Comparison of ENCODE assay signal across 8 cellular contexts in genomic region chr2:201116115-201116958, GRCh38. TPM values are rescaled to one million over a fixed set of nuclear protein-coding genes. Genes with fewer than 3 reads are reported as not detected.
DNase-seq lines count a peak whose midpoint lies in the region; ATAC-seq and TF ChIP-seq lines count a peak whose summit lies in the region.

Gene CFLAR (plus strand): TSS chr2:201116164. CDS start chr2:201129866, 13,702 bp downstream.

- no peaks in the 10 kb centered on the region for H3K9me2 ChIP-seq in SK-N-SH

- 2% methylated on average over 23 of the region's 75 CpGs for WGBS in SK-N-SH (ENCODE audit: low lambda C conversion rate)

- H3K4me3 ChIP-seq in SK-N-SH (ENCODE audit: low read depth in 2 of 2, low read length in 1 of 2) = peak within 1 kb of the TSS; percentile 70 to 86
- H3K4me3 ChIP-seq in osteoblast (ENCODE audit: insufficient read depth, low read length) = peak within 1 kb of the TSS; percentile 90
- peak within 1 kb of the TSS; percentile 97 for H3K4me3 ChIP-seq in thoracic aorta

- H3K36me3 ChIP-seq in SK-N-SH (replicated peaks in 1 of 2; ENCODE audit: control insufficient read depth in 1 of 2, insufficient read depth in 2 of 2, low read length in 1 of 2) (no peaks in the 10 kb centered on the region), osteoblast (ENCODE audit: insufficient read depth, low read length) (no peaks in the 10 kb centered on the region), thoracic aorta (no peaks in the 10 kb centered on the region)

- peak within 1 kb of the TSS; percentile 97 for H3K9ac ChIP-seq in SK-N-SH

- POLR2A ChIA-PET in SK-N-SH (lab: Yijun Ruan, JAX) = interaction anchor here (0.6 to 1.6 kb wide), 4 partner anchors 12 to 253 kb away, joined by 3 to 4 read pairs (median 3); no protein-coding TSS in a partner anchor

- peak; percentile 87 for DNase-seq in EH (ENCODE audit: low read depth)
- peak; percentile 85 for DNase-seq in LHCN-M2 (ENCODE audit: low read depth)
- DNase-seq in SK-N-SH = peak; percentile 84
- peak; percentile 67 for DNase-seq in activated naive CD4-positive, alpha-beta T cell treated with anti-CD3 and anti-CD28 coated beads, Interleukin-2, amount 50 U/mL, for 16 hours
- peak; percentile 69 for DNase-seq in globus pallidus (ENCODE audit: low spot score)
- peak; percentile 90 for DNase-seq in osteoblast (ENCODE audit: insufficient read length, low spot score, missing footprints)
- peak; percentile 46 for DNase-seq in thoracic aorta (ENCODE audit: low spot score)

- peak within 1 kb of the TSS; percentile 97 for H3K4me2 ChIP-seq in SK-N-SH
- peak within 1 kb of the TSS; percentile 97 for H3K4me2 ChIP-seq in osteoblast (ENCODE audit: insufficient read depth, low read length)

- TF ChIP-seq EP300 in SK-N-SH (IDR thresholded peaks at IDR 0.05; ENCODE audit: borderline replicate concordance in 1 of 2, low read depth in 1 of 2, low read length in 1 of 2) = no peak

- CTCF ChIA-PET in SK-N-SH (lab: Yijun Ruan, JAX) = interaction anchor here (0.7 to 2.7 kb wide), 8 partner anchors 10 to 211 kb away, joined by 3 to 16 read pairs (median 4); no protein-coding TSS in a partner anchor

- H3K27me3 ChIP-seq in SK-N-SH (ENCODE audit: insufficient read depth) (no peaks in the 10 kb centered on the region), osteoblast (ENCODE audit: insufficient read depth, low read length) (no peaks in the 10 kb centered on the region), thoracic aorta (replicated peaks; ENCODE audit: insufficient read depth) (no peaks in the 10 kb centered on the region)

- TF ChIP-seq CTCF in SK-N-SH (IDR thresholded peaks at IDR 0.05) = no peak
- no peak for TF ChIP-seq CTCF in osteoblast (IDR thresholded peaks at IDR 0.05; ENCODE audit: extremely low read depth, low read depth, low read length)
- TF ChIP-seq CTCF in thoracic aorta (IDR thresholded peaks at IDR 0.05) = no peak

- H4K20me1 ChIP-seq in SK-N-SH (ENCODE audit: insufficient read depth) (no peaks in the 10 kb centered on the region), osteoblast (ENCODE audit: insufficient read depth, low read length) (no peaks in the 10 kb centered on the region)

- H3K4me1 ChIP-seq in SK-N-SH (ENCODE audit: control insufficient read depth in 1 of 2, insufficient read depth in 2 of 2, low read depth in 1 of 2, low read length in 1 of 2) (peaks cover 0 to 19% of the 10 kb centered on the region in 2 experiments; a peak in 3 of 4 replicates), osteoblast (ENCODE audit: insufficient read depth, low read length) (peaks cover 35% of the 10 kb centered on the region), thoracic aorta (ENCODE audit: control insufficient read depth in 1 of 2, low read depth in 2 of 2) (peaks cover 18 to 38% of the 10 kb centered on the region in 2 donors)

- no peaks in the 10 kb centered on the region for H3K9me3 ChIP-seq in SK-N-SH
- H3K9me3 ChIP-seq in osteoblast (ENCODE audit: low read depth, low read length) = no peaks in the 10 kb centered on the region
- H3K9me3 ChIP-seq in thoracic aorta = no peaks in the 10 kb centered on the region

- H3F3A ChIP-seq in SK-N-SH (replicated peaks; ENCODE audit: insufficient read depth) = peaks cover 9% of the 10 kb centered on the region

- H3K79me2 ChIP-seq in SK-N-SH (ENCODE audit: insufficient read depth) (peaks cover 64% of the 10 kb centered on the region), osteoblast (ENCODE audit: insufficient read depth, low read length) (peaks cover 41% of the 10 kb centered on the region)

- peak within 1 kb of the TSS; percentile 89 to 92 for H3K27ac ChIP-seq in SK-N-SH (ENCODE audit: low read depth in 2 of 2, low read length in 1 of 2)
- peak within 1 kb of the TSS; percentile 99 for H3K27ac ChIP-seq in osteoblast (ENCODE audit: low read depth, low read length)
- peak within 1 kb of the TSS; percentile 99 to 100 for H3K27ac ChIP-seq in thoracic aorta

- TF ChIP-seq RAD21 in SK-N-SH (IDR thresholded peaks at IDR 0.05; ENCODE audit: low read length) = no peak

- ATAC-seq in GM21825 (IDR thresholded peaks at IDR 0.05; ENCODE audit: unreplicated experiment) (peak; percentile 38), thoracic aorta (ENCODE audit: insufficient number of reproducible peaks, low FRiP score, low read depth) (peak; percentile 21)

- H2AFZ ChIP-seq in SK-N-SH (ENCODE audit: low read depth) (peak within 1 kb of the TSS; percentile 95), osteoblast (ENCODE audit: low read length) (peak within 1 kb of the TSS; percentile 84)

TF ChIP-seq in SK-N-SH, 30 proteins besides CTCF, POLR2A, EP300 and RAD21:
- no peak for TF ChIP-seq NFIC (IDR thresholded peaks at IDR 0.05; ENCODE audit: borderline replicate concordance)
- peak; percentile 82 for TF ChIP-seq YY1 (IDR thresholded peaks at IDR 0.05; ENCODE audit: low read depth)
- no peak for TF ChIP-seq FOXJ3 (CRISPR knock-in tag; IDR thresholded peaks at IDR 0.05)
- TF ChIP-seq GABPA (IDR thresholded peaks at IDR 0.05; ENCODE audit: low read depth) = peak; percentile 65
- TF ChIP-seq POLR2AphosphoS5 (IDR thresholded peaks at IDR 0.05; ENCODE audit: low read depth, low read length) = peak; percentile 60
- no peak for TF ChIP-seq MEF2A (IDR thresholded peaks at IDR 0.05; ENCODE audit: borderline replicate concordance, low read depth)
- TF ChIP-seq REST (IDR thresholded peaks at IDR 0.05; ENCODE audit: low read depth, low read length) = no peak
- no peak for TF ChIP-seq SIN3A (IDR thresholded peaks at IDR 0.05; ENCODE audit: borderline replicate concordance, low read depth, low read length)
- TF ChIP-seq MAX (IDR thresholded peaks at IDR 0.05; ENCODE audit: low read depth) = peak; percentile 14; the same call in 1 of the 2 replicates
- TF ChIP-seq ELF1 (IDR thresholded peaks at IDR 0.05) = peak; percentile 39; the same call in 1 of the 2 replicates
- no peak for TF ChIP-seq EZH2phosphoT487 (IDR thresholded peaks at IDR 0.05; ENCODE audit: borderline replicate concordance, low read depth)
- peak; percentile 60 for TF ChIP-seq TAF1 (IDR thresholded peaks at IDR 0.05; ENCODE audit: borderline replicate concordance, low read depth, low read length)
- TF ChIP-seq FOXM1 (IDR thresholded peaks at IDR 0.05; ENCODE audit: low read depth) = no peak
- TF ChIP-seq TCF12 (IDR thresholded peaks at IDR 0.05) = no peak
- TF ChIP-seq JUND (IDR thresholded peaks at IDR 0.05) = no peak
- no peak for TF ChIP-seq RFX5 (IDR thresholded peaks at IDR 0.05; ENCODE audit: low read length)
- no peak for TF ChIP-seq IRF3 (IDR thresholded peaks at IDR 0.05; ENCODE audit: low read depth, low read length)
- no peak for TF ChIP-seq CHD2 (IDR thresholded peaks at IDR 0.05; ENCODE audit: low read length, partially characterized antibody)
- no peak for TF ChIP-seq RCOR1 (IDR thresholded peaks at IDR 0.05; ENCODE audit: low read length)
TF ChIP-seq in SK-N-SH: peak in this region for 6.

RNA-seq across cellular contexts. Expression of gene CFLAR, which starts in this region (rescaled TPM):
- total RNA-seq in LHCN-M2 (2014; rRNA removed) = 47.7 and 50.0 TPM in 2 replicates
- 37.6 TPM for polyA plus RNA-seq in LHCN-M2 (2012)
- 23.7 and 32.6 TPM in 2 replicates for polyA plus RNA-seq in SK-N-SH (2012; rRNA removed)
- polyA plus RNA-seq in SK-N-SH (2012; cell fraction: cytosol; rRNA removed) = 23.3 and 30.1 TPM in 2 replicates
- 63.1 and 81.3 TPM in 2 replicates for polyA plus RNA-seq in SK-N-SH (2012; cell fraction: nucleus; rRNA removed)
- total RNA-seq in osteoblast = 78.9 and 80.2 TPM in 2 replicates
- 100 to 1,000 TPM; 165 to 315 TPM for total RNA-seq in thoracic aorta

Comparison
In these comparisons a context has a peak if more than half of its experiments do, and no peak if none do; other contexts are left out.
1. Peak in every context shown above with its lines: DNase-seq, ATAC-seq, H3K4me3 ChIP-seq and H3K27ac ChIP-seq.